3 cellular contexts compared by ENCODE assay signal in genomic region chr18:73593207-73593606, GRCh38.
"Had no signal": no experiment of that assay in that cellular context is flagged by ENCODE, and none has a peak within 500 bp of the region (broad histone marks: within the 10 kb centered on the region; RNA-seq: fewer than 3 reads in every experiment).

No MANE protein-coding gene starts in this region.

- H3K4me3 ChIP-seq: GM12878 had no signal

- ATAC-seq: GM12878 had no signal

- DNase-seq: GDM1, GF-D8 had no signal
